11 cellular contexts compared by ENCODE assay signal in the genomic region with DNA sequence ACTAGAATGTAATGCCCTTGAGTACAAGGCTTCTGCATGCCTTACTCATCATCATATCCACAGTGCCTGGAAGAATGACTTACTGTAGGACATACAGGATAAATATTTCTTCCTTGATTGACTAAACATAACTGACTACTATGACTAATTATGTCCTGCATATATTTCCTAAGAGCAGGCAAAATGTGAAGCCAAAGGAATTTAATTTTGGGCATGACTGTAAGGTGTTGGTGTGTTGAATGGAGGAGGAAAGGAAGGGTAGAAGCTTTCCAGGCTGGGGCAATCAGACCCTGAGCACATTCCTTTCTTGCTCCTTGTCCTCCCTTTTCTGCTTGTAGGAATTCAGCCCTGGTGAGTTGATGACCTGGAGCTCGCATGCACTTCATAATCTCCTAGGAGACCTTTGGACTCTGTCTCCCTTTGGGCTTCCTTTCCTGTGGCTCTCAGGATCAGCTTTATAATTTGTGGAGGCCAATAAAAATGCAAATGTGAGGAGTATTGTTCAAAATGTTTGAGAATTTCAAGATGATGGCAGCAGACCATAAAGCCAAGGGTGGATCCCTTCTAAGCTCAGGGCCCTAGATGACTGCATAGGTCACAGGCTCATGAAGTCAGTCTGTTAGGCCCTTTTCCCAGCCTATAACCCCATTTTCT.
DNase-seq lines count a peak whose midpoint lies in the region; FAIRE-seq and TF ChIP-seq lines count a peak whose summit lies in the region.
"Had no signal": no experiment of that assay in that cellular context is flagged by ENCODE, and none has a peak within 500 bp of the region (broad histone marks: within the 10 kb centered on the region; RNA-seq: fewer than 3 reads in every experiment).

No MANE protein-coding gene starts in this region.

- H3K4me1 ChIP-seq in fibroblast of lung (ENCODE audit: control insufficient read depth, extremely low read depth, insufficient read depth, low read length) (peaks cover 15% of the 10 kb centered on the region), trophoblast cell (ENCODE audit: control insufficient read depth in 1 of 2, insufficient read depth in 2 of 2, low read length in 2 of 2) (peaks cover 5 to 9% of the 10 kb centered on the region in 2 experiments)

- H4K20me1 ChIP-seq in fibroblast of lung (ENCODE audit: control insufficient read depth, extremely low read depth, insufficient read depth, low read length): no peaks in the 10 kb centered on the region

- POLR2A ChIA-PET in activated CD4-positive, alpha-beta T cell treated with anti-CD3 and anti-CD28 coated beads, Interleukin-2, amount 10 ng/mL, durations not matched to agents 7 days and 5 days (lab: Charles Lee): no interaction called here

- no peak overlapping the region for H3K23ac ChIP-seq in trophoblast cell (ENCODE audit: low read length)

- H3K9me3 ChIP-seq in fibroblast of lung (ENCODE audit: control insufficient read depth, insufficient read depth, low read depth, low read length): no peaks in the 10 kb centered on the region
- no peaks in the 10 kb centered on the region for H3K9me3 ChIP-seq in trophoblast cell (ENCODE audit: insufficient read depth, low read depth, low read length)
- H3K9me3 ChIP-seq: ovary had no signal

- H3K79me1 ChIP-seq in trophoblast cell (ENCODE audit: low read length): peaks cover 4% of the 10 kb centered on the region

- H3K4me1 Mint-ChIP-seq in activated CD4-positive, alpha-beta T cell treated with anti-CD3 and anti-CD28 coated beads, Interleukin-2, amount 10 ng/mL, durations not matched to agents 7 days and 5 days: peaks cover 7% of the 10 kb centered on the region

- no peak for TF ChIP-seq CTCF in fibroblast of lung (conservative IDR thresholded peaks at IDR 0.05 in 1 of 2, IDR thresholded peaks at IDR 0.05 in 1 of 2; ENCODE audit: low read depth in 1 of 2, low read length in 2 of 2)

- no peak for FAIRE-seq in RCC 7860 (lab: Jason Lieb, UNC)

- DNase-seq in GM03348 (ENCODE audit: low spot score) (peak; percentile 63), RCC 7860 (ENCODE audit: low spot score) (peak; percentile 78), fibroblast of lung (ENCODE audit: low read depth in 2 of 2) (peak; percentile 29 to 91), trophoblast cell (no peak), pons (ENCODE audit: low spot score) (no peak)
- DNase-seq in NK-92 treated with Interleukin-12 subunit alpha and Interleukin-12 subunit beta, amount 100 ng/mL, for 24 hours (lab: John Stamatoyannopoulos, UW): no peak
- DNase-seq in activated CD4-positive, alpha-beta T cell treated with anti-CD3 and anti-CD28 coated beads, Interleukin-2, amount 10 ng/mL, durations not matched to agents 7 days and 5 days: no peak
- DNase-seq in activated CD8-positive, alpha-beta memory T cell treated with anti-CD3 and anti-CD28 coated beads, Interleukin-2, amount 50 U/mL, for 48 hours: no peak
- DNase-seq: activated CD4-positive, CD25-positive, alpha-beta regulatory T cell; activated naive CD4-positive, alpha-beta T cell treated with Interleukin-2 at 50 U/mL for 16 hours; ovary had no signal

- H2AK5ac ChIP-seq in trophoblast cell (ENCODE audit: low read length): peak overlapping the region; percentile 65

- no peak overlapping the region for H2AFZ ChIP-seq in fibroblast of lung (ENCODE audit: low read length)
- no peak overlapping the region for H2AFZ ChIP-seq in trophoblast cell (ENCODE audit: insufficient read depth, low read length, poor library complexity)

- H4K8ac ChIP-seq in trophoblast cell (ENCODE audit: low read depth, low read length): peak overlapping the region; percentile 76

- H2BK120ac ChIP-seq in trophoblast cell (ENCODE audit: insufficient read depth, low read length, poor library complexity): no peak overlapping the region

- no peaks in the 10 kb centered on the region for H3K27me3 Mint-ChIP-seq in activated CD4-positive, alpha-beta T cell treated with anti-CD3 and anti-CD28 coated beads, Interleukin-2, amount 10 ng/mL, durations not matched to agents 7 days and 5 days

- H3K27me3 ChIP-seq in fibroblast of lung (ENCODE audit: control insufficient read depth, insufficient read depth, low read length) (no peaks in the 10 kb centered on the region), trophoblast cell (ENCODE audit: insufficient read depth, low read length) (no peaks in the 10 kb centered on the region)
- H3K27me3 ChIP-seq: ovary had no signal

- no peaks in the 10 kb centered on the region for H3K9me3 Mint-ChIP-seq in activated CD4-positive, alpha-beta T cell treated with anti-CD3 and anti-CD28 coated beads, Interleukin-2, amount 10 ng/mL, durations not matched to agents 7 days and 5 days

- peak overlapping the region; percentile 39 for H3K4me2 ChIP-seq in fibroblast of lung (ENCODE audit: extremely low read depth, insufficient read depth, low read length)
- no peak overlapping the region for H3K4me2 ChIP-seq in trophoblast cell (ENCODE audit: low read length)

- H3K27ac ChIP-seq in fibroblast of lung (ENCODE audit: insufficient read depth, low read length) (peak overlapping the region; percentile 58), trophoblast cell (ENCODE audit: low read depth, low read length) (no peak overlapping the region)
- H3K27ac ChIP-seq: ovary had no signal

- H2BK12ac ChIP-seq in trophoblast cell (ENCODE audit: low read length): peak overlapping the region; percentile 91

- H3K4me3 ChIP-seq in fibroblast of lung (replicated peaks in 1 of 4; ENCODE audit: control extremely low read depth in 1 of 4, insufficient read depth in 1 of 4, low read depth in 3 of 4, low read length in 4 of 4): no peak overlapping the region
- H3K4me3 ChIP-seq in trophoblast cell (ENCODE audit: low read depth, low read length): no peak overlapping the region
- H3K4me3 ChIP-seq: ovary had no signal

- H3K79me2 ChIP-seq in fibroblast of lung (ENCODE audit: control insufficient read depth, insufficient read depth, low read length) (no peaks in the 10 kb centered on the region), trophoblast cell (ENCODE audit: control insufficient read depth, insufficient read depth, low read length, poor library complexity) (peaks cover 2% of the 10 kb centered on the region)

- H4K91ac ChIP-seq in trophoblast cell (ENCODE audit: low read depth, low read length): peak overlapping the region; percentile 80

- H3K18ac ChIP-seq in trophoblast cell (ENCODE audit: low read length): peak overlapping the region; percentile 51

- peak overlapping the region; percentile 25 for H4K12ac ChIP-seq in trophoblast cell (ENCODE audit: low read depth, low read length)

- peak overlapping the region; percentile 44 for H3K14ac ChIP-seq in trophoblast cell (ENCODE audit: low read length)

- no peaks in the 10 kb centered on the region for H3K36me3 Mint-ChIP-seq in activated CD4-positive, alpha-beta T cell treated with anti-CD3 and anti-CD28 coated beads, Interleukin-2, amount 10 ng/mL, durations not matched to agents 7 days and 5 days (ENCODE audit: low read depth)

- no peak overlapping the region for H3K4me3 Mint-ChIP-seq in activated CD4-positive, alpha-beta T cell treated with anti-CD3 and anti-CD28 coated beads, Interleukin-2, amount 10 ng/mL, durations not matched to agents 7 days and 5 days

- H2BK5ac ChIP-seq in trophoblast cell (ENCODE audit: low read depth, low read length, poor library complexity): peak overlapping the region; percentile 53

- H3K36me3 ChIP-seq in fibroblast of lung (ENCODE audit: control insufficient read depth, insufficient read depth, low read length) (no peaks in the 10 kb centered on the region), trophoblast cell (ENCODE audit: control insufficient read depth in 1 of 2, insufficient read depth in 2 of 2, low read length in 2 of 2) (no peaks in the 10 kb centered on the region)
- H3K36me3 ChIP-seq: ovary had no signal

- CTCF ChIA-PET in activated CD4-positive, alpha-beta T cell treated with anti-CD3 and anti-CD28 coated beads, Interleukin-2, amount 10 ng/mL, durations not matched to agents 7 days and 5 days (lab: Charles Lee): no interaction called here

- no peak overlapping the region for H3K4ac ChIP-seq in trophoblast cell (ENCODE audit: low read depth, low read length)

- H3K9ac ChIP-seq in fibroblast of lung (ENCODE audit: insufficient read depth, low read length) (no peak overlapping the region), trophoblast cell (ENCODE audit: low read length) (no peak overlapping the region)

- H3K27ac Mint-ChIP-seq in activated CD4-positive, alpha-beta T cell treated with anti-CD3 and anti-CD28 coated beads, Interleukin-2, amount 10 ng/mL, durations not matched to agents 7 days and 5 days: no peak overlapping the region

- no CpG with 5 or more reads among the region's 1 CpG for WGBS in trophoblast cell (ENCODE audit: extremely low coverage, insufficient coverage, insufficient read length)

Comparison
In these comparisons a context has a peak if more than half of its experiments do, and no peak if none do; other contexts are left out.
1. DNase-seq: peak in GM03348 (single experiment), RCC 7860 (single experiment) and fibroblast of lung (2 of 2); none in trophoblast cell (0 of 2), pons (single experiment), NK-92 treated with Interleukin-12 subunit alpha and Interleukin-12 subunit beta, amount 100 ng/mL, for 24 hours (single experiment), activated CD4-positive, alpha-beta T cell treated with anti-CD3 and anti-CD28 coated beads, Interleukin-2, amount 10 ng/mL, durations not matched to agents 7 days and 5 days (single experiment) and activated CD8-positive, alpha-beta memory T cell treated with anti-CD3 and anti-CD28 coated beads, Interleukin-2, amount 50 U/mL, for 48 hours (single experiment).